In genomic region chr6:36196880-36197548, GRCh38 we compare ENCODE assay signal across 8 cellular contexts. TPM values are rescaled to one million over a fixed set of nuclear protein-coding genes. Genes with fewer than 3 reads are reported as not detected.
DNase-seq lines count a peak whose midpoint lies in the region; ATAC-seq and TF ChIP-seq lines count a peak whose summit lies in the region.

No MANE protein-coding gene starts in this region.

- H3K27me3 Mint-ChIP-seq in T-cell, result no peaks in the 10 kb centered on the region

- TF ChIP-seq CTCF in GM13977 (IDR thresholded peaks at IDR 0.05; ENCODE audit: extremely low read depth, insufficient read depth, missing control alignments) (no peak), upper lobe of right lung (IDR thresholded peaks at IDR 0.05) (no peak)

- DNase-seq in GM13977 (ENCODE audit: low spot score) (peak; percentile 99), NCI-H146 (lab: John Stamatoyannopoulos, UW) (peak; percentile 98), T-cell (peak; percentile 96 to 100 (median 99)), amniotic epithelial cell (ENCODE audit: low read depth) (peak; percentile 91), left cardiac atrium (peak; percentile 99), posterior vena cava (ENCODE audit: low spot score) (peak; percentile 100), upper lobe of right lung (peak; percentile 100)

- H3K27ac Mint-ChIP-seq in T-cell, result peak overlapping the region; percentile 89 to 93

- CTCF ChIA-PET in T-cell (lab: Charles Lee), result interaction anchor here (0.6 to 0.9 kb wide), 2 partner anchors 93 to 101 kb away, joined by 4 to 5 read pairs; no protein-coding TSS in a partner anchor

- H3K9me3 Mint-ChIP-seq in T-cell, result no peaks in the 10 kb centered on the region

- H3K27me3 ChIP-seq in upper lobe of right lung, result no peaks in the 10 kb centered on the region

- H3K4me1 ChIP-seq in upper lobe of right lung, result peaks cover 18% of the 10 kb centered on the region

- peaks cover 47 to 57% (median 50%) of the 10 kb centered on the region in 3 donors for H3K4me1 Mint-ChIP-seq in T-cell

- ATAC-seq in HG02870 (IDR thresholded peaks at IDR 0.05; ENCODE audit: unreplicated experiment), result peak; percentile 89
- ATAC-seq in T-cell (replicated peaks in 1 of 4), result peak; percentile 86 to 92 (median 88)
- ATAC-seq in left cardiac atrium, result peak; percentile 98
- peak; percentile 96 for ATAC-seq in upper lobe of right lung

- POLR2A ChIA-PET in T-cell (lab: Charles Lee), result interaction anchor here in 1 of 2 donors (0.6 kb wide), 1 partner anchor 70 kb away, joined by 4 read pairs; no protein-coding TSS in a partner anchor

- peak overlapping the region; percentile 67 for H3K4me3 ChIP-seq in upper lobe of right lung

- no peaks in the 10 kb centered on the region for H3K9me3 ChIP-seq in upper lobe of right lung

- peak overlapping the region; percentile 85 to 89 (median 88) for H3K4me3 Mint-ChIP-seq in T-cell

- H3K36me3 ChIP-seq in upper lobe of right lung, result peaks cover 20% of the 10 kb centered on the region

- in situ Hi-C loops in GM13977 (cut with MboI; ENCODE audit: low pct_unique_long_range_greater_than_20kb, low sequenced_read_pairs, unreplicated experiment), result no loop called here

- peaks cover 20% of the 10 kb centered on the region for H3K36me3 Mint-ChIP-seq in T-cell

- intact Hi-C loops in left cardiac atrium (cut with DNase I), result loop anchor here (5.0 to 10.0 kb wide), 3 partner anchors 75 to 172 kb away; partner anchors contain the start of genes MAPK14 (in 2 of the 2) and SLC26A8 (in 1 of the 2)
- intact Hi-C loops in posterior vena cava (cut with DNase I), result loop anchor here in 1 of 2 donors (10.0 kb wide), 1 partner anchor 72 kb away; no protein-coding TSS in a partner anchor
- intact Hi-C loops in upper lobe of right lung (cut with DNase I), result loop anchor here (10.0 kb wide), 1 partner anchor 62 kb away; the partner anchor contains the start of gene MAPK13

- H3K27ac ChIP-seq in upper lobe of right lung, result peak overlapping the region; percentile 92

RNA-seq across cellular contexts. Expression of gene BRPF3, which starts 0.5 kb away (rescaled TPM):
- total RNA-seq in T-cell (10 to 100 TPM; 33.9 to 38.5 (median 35.7) TPM), left cardiac atrium (10 to 100 TPM; 23.5 to 23.7 TPM), posterior vena cava (10 to 100 TPM; 16.2 to 22.8 TPM), upper lobe of right lung (37.8 TPM)

Comparison
In these comparisons a context has a peak if more than half of its experiments do, and no peak if none do; other contexts are left out.
1. Peak in every context shown above with its lines: DNase-seq, ATAC-seq, H3K4me3 ChIP-seq and H3K27ac ChIP-seq.